ENCODE assay signal across 1 cellular context in genomic region chr20:35705894-35706293, GRCh38.
TF ChIP-seq lines count a peak whose summit lies in the region.

No MANE protein-coding gene starts in this region.

TF ChIP-seq in A549, 52 proteins besides CTCF, POLR2A, EP300 and RAD21:
- 0 out of 2 replicates have a peak, but pooled peaks have one; percentile 71 for TF ChIP-seq POLR2AphosphoS2 (conservative IDR thresholded peaks at IDR 0.05; ENCODE audit: low read length)
